Comparison of ENCODE assay signal across 7 cellular contexts in genomic region chr2:91442246-91442905, GRCh38.
A peak's percentile ranks its signal among the peaks of the same experiment; 100 is the strongest.
DNase-seq lines count a peak whose midpoint lies in the region; ATAC-seq and TF ChIP-seq lines count a peak whose summit lies in the region.

No MANE protein-coding gene starts in this region.

- H3K27ac Mint-ChIP-seq in activated B cell treated with CpG ODN at 0.5 μM for 24 hours = no peak overlapping the region
- H3K27ac Mint-ChIP-seq in stimulated activated memory B cell treated with anti-CD40 and anti-IgM and Interleukin-4, amounts not matched to agents 10 μg/mL and 1 μg/mL and 100 μg/mL, for 72 hours = no peak overlapping the region

- H3K9me3 ChIP-seq in GM23248 (ENCODE audit: low read depth) (no peaks in the 10 kb centered on the region), hepatocyte (ENCODE audit: low read depth) (no peaks in the 10 kb centered on the region), uterus (no peaks in the 10 kb centered on the region)

- H3K79me2 ChIP-seq in GM23248 (ENCODE audit: insufficient read depth) = no peaks in the 10 kb centered on the region
- H3K79me2 ChIP-seq in hepatocyte = no peaks in the 10 kb centered on the region

- H3K4me2 ChIP-seq in GM23248 (ENCODE audit: unreplicated experiment) = peak overlapping the region; percentile 68
- no peak overlapping the region for H3K4me2 ChIP-seq in hepatocyte

- CTCF ChIA-PET in activated B cell treated with CpG ODN at 0.5 μM for 24 hours (lab: Charles Lee) = no interaction called here

- intact Hi-C loops in activated B cell treated with CpG ODN at 0.5 μM for 24 hours (cut with micrococcal nuclease) (no loop called here), uterus (cut with DNase I; ENCODE audit: low total_unique reads) (no loop called here)

- H3K4me3 Mint-ChIP-seq in activated B cell treated with CpG ODN at 0.5 μM for 24 hours = peak overlapping the region; percentile 68
- H3K4me3 Mint-ChIP-seq in stimulated activated memory B cell treated with anti-CD40 and anti-IgM and Interleukin-4, amounts not matched to agents 10 μg/mL and 1 μg/mL and 100 μg/mL, for 72 hours = peak overlapping the region; percentile 54

- ATAC-seq in activated B cell treated with CpG ODN at 0.5 μM for 24 hours (ENCODE audit: low read depth) = no peak
- no peak for ATAC-seq in stimulated activated memory B cell treated with anti-CD40 and anti-IgM and Interleukin-4, amounts not matched to agents 10 μg/mL and 1 μg/mL and 100 μg/mL, for 72 hours
- ATAC-seq in activated CD4-positive, CD25-positive, alpha-beta regulatory T cell treated with anti-CD3 and anti-CD28 coated beads, Interleukin-2, amount 50 U/mL, for 24 hours = no peak

- peak overlapping the region; percentile 59; the same call in 1 of the 2 replicates for H2AFZ ChIP-seq in GM23248
- H2AFZ ChIP-seq in hepatocyte = no peak overlapping the region

- POLR2A ChIA-PET in activated B cell treated with CpG ODN at 0.5 μM for 24 hours (lab: Charles Lee) = no interaction called here

- in situ Hi-C loops in GM23248 (cut with MboI) = no loop called here

- H3K4me1 Mint-ChIP-seq in activated B cell treated with CpG ODN at 0.5 μM for 24 hours = peaks cover 7% of the 10 kb centered on the region
- H3K4me1 Mint-ChIP-seq in stimulated activated memory B cell treated with anti-CD40 and anti-IgM and Interleukin-4, amounts not matched to agents 10 μg/mL and 1 μg/mL and 100 μg/mL, for 72 hours = peaks cover 15% of the 10 kb centered on the region

- H3K27ac ChIP-seq in GM23248 (no peak overlapping the region), hepatocyte (no peak overlapping the region), uterus (no peak overlapping the region)

- peaks cover 26% of the 10 kb centered on the region for H3K27me3 Mint-ChIP-seq in activated B cell treated with CpG ODN at 0.5 μM for 24 hours
- peaks cover 41% of the 10 kb centered on the region for H3K27me3 Mint-ChIP-seq in stimulated activated memory B cell treated with anti-CD40 and anti-IgM and Interleukin-4, amounts not matched to agents 10 μg/mL and 1 μg/mL and 100 μg/mL, for 72 hours

- H3K4me3 ChIP-seq in GM23248 (peak overlapping the region; percentile 63), hepatocyte (no peak overlapping the region), uterus (no peak overlapping the region)

- DNase-seq in GM23248 (peak; percentile 34), activated B cell treated with CpG ODN at 0.5 μM for 24 hours (peak; percentile 30), hepatocyte (ENCODE audit: low spot score) (peak; percentile 32), amygdala (lab: John Stamatoyannopoulos, UW) (no peak), uterus (no peak)

- H3K9ac ChIP-seq in GM23248 = no peak overlapping the region

- H3K36me3 ChIP-seq in GM23248 (ENCODE audit: low read depth) (no peaks in the 10 kb centered on the region), hepatocyte (replicated peaks; ENCODE audit: insufficient read depth, low read depth) (no peaks in the 10 kb centered on the region), uterus (no peaks in the 10 kb centered on the region)

- peaks cover 19% of the 10 kb centered on the region for H3K27me3 ChIP-seq in GM23248 (replicated peaks; ENCODE audit: insufficient read depth)
- H3K27me3 ChIP-seq in hepatocyte = no peaks in the 10 kb centered on the region
- peaks cover 8 to 23% of the 10 kb centered on the region in 2 donors for H3K27me3 ChIP-seq in uterus

- no peaks in the 10 kb centered on the region for H4K20me1 ChIP-seq in GM23248 (ENCODE audit: insufficient read depth)
- H4K20me1 ChIP-seq in hepatocyte (ENCODE audit: insufficient read depth, poor library complexity, severe bottlenecking) = no peaks in the 10 kb centered on the region

- no peaks in the 10 kb centered on the region for H3K4me1 ChIP-seq in GM23248 (ENCODE audit: insufficient read depth)
- no peaks in the 10 kb centered on the region for H3K4me1 ChIP-seq in hepatocyte (ENCODE audit: insufficient read depth)
- H3K4me1 ChIP-seq in uterus = peaks cover 0 to 13% of the 10 kb centered on the region in 2 donors

- TF ChIP-seq POLR2A in uterus (IDR thresholded peaks at IDR 0.05) = no peak

- TF ChIP-seq CTCF in activated B cell treated with CpG ODN at 0.5 μM for 24 hours (IDR thresholded peaks at IDR 0.05) (no peak), hepatocyte (IDR thresholded peaks at IDR 0.05; ENCODE audit: poor library complexity) (no peak), uterus (IDR thresholded peaks at IDR 0.05) (no peak)

- H3K9me2 ChIP-seq in GM23248 (ENCODE audit: insufficient read depth) (no peaks in the 10 kb centered on the region), hepatocyte (replicated peaks; ENCODE audit: insufficient read depth) (no peaks in the 10 kb centered on the region)

- 4 to 6% methylated on average over 65 to 82 of the region's 82 CpGs for WGBS in GM23248 (ENCODE audit: low coverage in 1 of 2, low lambda C conversion rate in 2 of 2, missing lambda C conversion rate in 2 of 2), 2 experiments
- 94% methylated on average over 61 of the region's 82 CpGs for WGBS in hepatocyte (ENCODE audit: low lambda C conversion rate, missing lambda C conversion rate)

- H3K36me3 Mint-ChIP-seq in activated B cell treated with CpG ODN at 0.5 μM for 24 hours (ENCODE audit: low read depth) = no peaks in the 10 kb centered on the region
- peaks cover 7% of the 10 kb centered on the region for H3K36me3 Mint-ChIP-seq in stimulated activated memory B cell treated with anti-CD40 and anti-IgM and Interleukin-4, amounts not matched to agents 10 μg/mL and 1 μg/mL and 100 μg/mL, for 72 hours

- no peaks in the 10 kb centered on the region for H3F3A ChIP-seq in GM23248 (ENCODE audit: insufficient read depth)

- H3K9me3 Mint-ChIP-seq in activated B cell treated with CpG ODN at 0.5 μM for 24 hours = peaks cover 3% of the 10 kb centered on the region
- H3K9me3 Mint-ChIP-seq in stimulated activated memory B cell treated with anti-CD40 and anti-IgM and Interleukin-4, amounts not matched to agents 10 μg/mL and 1 μg/mL and 100 μg/mL, for 72 hours = peaks cover 6% of the 10 kb centered on the region

Comparison
In these comparisons a context has a peak if more than half of its experiments do, and no peak if none do; other contexts are left out.
1. DNase-seq: peak in GM23248 (single experiment), activated B cell treated with CpG ODN at 0.5 μM for 24 hours (single experiment) and hepatocyte (single experiment); none in amygdala (0 of 56) and uterus (0 of 2).